In genomic region chr10:29243061-29243460, GRCh38 we compare ENCODE assay signal across 1 cellular context.
TF ChIP-seq lines count a peak whose summit lies in the region.

No MANE protein-coding gene starts in this region.

TF ChIP-seq in H1, 55 proteins besides CTCF, POLR2A, EP300 and RAD21:
- TF ChIP-seq ATF2 (IDR thresholded peaks at IDR 0.05; ENCODE audit: low read length) (no peak), HDAC6 (IDR thresholded peaks at IDR 0.05; ENCODE audit: low read depth, low read length) (no peak), MAX (IDR thresholded peaks at IDR 0.05) (no peak), GTF2F1 (IDR thresholded peaks at IDR 0.05; ENCODE audit: borderline replicate concordance, low read depth, low read length) (no peak), SP1 (IDR thresholded peaks at IDR 0.05; ENCODE audit: low read depth, low read length) (no peak), SIX5 (IDR thresholded peaks at IDR 0.05; ENCODE audit: low read depth, low read length) (no peak), NANOG (IDR thresholded peaks at IDR 0.05; ENCODE audit: insufficient read depth, low read depth, low read length, poor library complexity, severe bottlenecking) (no peak), ATF3 (IDR thresholded peaks at IDR 0.05; ENCODE audit: insufficient read depth, low read depth, low read length) (no peak), CHD7 (IDR thresholded peaks at IDR 0.05; ENCODE audit: insufficient replicate concordance, low read length) (no peak)
